In genomic region chr1:214282696-214283225, GRCh38 we compare ENCODE assay signal across 9 cellular contexts. TPM values are rescaled to one million over a fixed set of nuclear protein-coding genes. Genes with fewer than 3 reads are reported as not detected.
DNase-seq lines count a peak whose midpoint lies in the region; ATAC-seq and TF ChIP-seq lines count a peak whose summit lies in the region.
"Had no signal": no experiment of that assay in that cellular context is flagged by ENCODE, and none has a peak within 500 bp of the region (broad histone marks: within the 10 kb centered on the region; RNA-seq: fewer than 3 reads in every experiment).

No MANE protein-coding gene starts in this region.

- peaks cover 21% of the 10 kb centered on the region for H3K79me1 ChIP-seq in mesenchymal stem cell (replicated peaks; ENCODE audit: low read length, poor library complexity, severe bottlenecking)

- no peak for TF ChIP-seq CTCF in HEK293 (tag by site-specific recombination; IDR thresholded peaks at IDR 0.05)

- CTCF ChIA-PET in HEK293 (lab: Yijun Ruan, JAX) = interaction anchor here (0.6 to 1.6 kb wide), 2 partner anchors 21 to 293 kb away, joined by 5 read pairs; no protein-coding TSS in a partner anchor

- H3K9me3 Mint-ChIP-seq in activated T-cell treated with anti-CD3 and anti-CD28 coated beads, Interleukin-2, amount 50 U/mL, for 72 hours = no peaks in the 10 kb centered on the region

- no peak overlapping the region for H4K8ac ChIP-seq in mesenchymal stem cell (ENCODE audit: low read length)

- H2AFZ ChIP-seq in mesenchymal stem cell (ENCODE audit: low read depth, low read length) = no peak overlapping the region

- H2AK5ac ChIP-seq in mesenchymal stem cell (ENCODE audit: low read length, severe bottlenecking) = no peak overlapping the region

- no peaks in the 10 kb centered on the region for H3K9me3 ChIP-seq in BLaER1
- no peaks in the 10 kb centered on the region for H3K9me3 ChIP-seq in HEK293 (ENCODE audit: control insufficient read depth, insufficient read depth, low read depth, low read length)
- no peaks in the 10 kb centered on the region for H3K9me3 ChIP-seq in mesenchymal stem cell (ENCODE audit: control insufficient read depth, low read length)

- H3K14ac ChIP-seq in mesenchymal stem cell (ENCODE audit: low read length in 2 of 2) = no peak overlapping the region

- H3K36me3 ChIP-seq in BLaER1 = 0 out of 2 replicates have a peak, but pooled peaks cover under 1% of the 10 kb centered on the region
- no peaks in the 10 kb centered on the region; a peak in 1 of 3 replicates for H3K36me3 ChIP-seq in HEK293 (ENCODE audit: control insufficient read depth in 2 of 2, insufficient read depth in 1 of 2, low read length in 2 of 2)
- H3K36me3 ChIP-seq in mesenchymal stem cell (ENCODE audit: control insufficient read depth in 1 of 2, insufficient read depth in 2 of 2, low read depth in 1 of 2, low read length in 2 of 2) = peaks cover 0 to 7% of the 10 kb centered on the region in 2 experiments

- H4K20me1 ChIP-seq in BLaER1 = no peaks in the 10 kb centered on the region

- DNase-seq in activated T-cell treated with anti-CD3 and anti-CD28 coated beads, Interleukin-2, amount 50 U/mL, for 72 hours = peak; percentile 16 to 27
- no peak for DNase-seq in mesenchymal stem cell
- no peak for DNase-seq in NCI-H345 treated with DMSO at 0.1 percent for 48 hours (lab: John Stamatoyannopoulos, UW; ENCODE audit: unreplicated experiment)
- DNase-seq: posterior cingulate gyrus had no signal

- H2BK15ac ChIP-seq in mesenchymal stem cell (ENCODE audit: low read depth, poor library complexity, severe bottlenecking) = no peak overlapping the region

- H2BK12ac ChIP-seq in mesenchymal stem cell (ENCODE audit: low read length in 2 of 2) = no peak overlapping the region

- H3K27me3 ChIP-seq in BLaER1 (no peaks in the 10 kb centered on the region), mesenchymal stem cell (ENCODE audit: control insufficient read depth in 1 of 2, insufficient read depth in 1 of 2, low read length in 2 of 2) (no peaks in the 10 kb centered on the region)

- H3K27me3 Mint-ChIP-seq in activated T-cell treated with anti-CD3 and anti-CD28 coated beads, Interleukin-2, amount 50 U/mL, for 72 hours (ENCODE audit: low read depth) = peaks cover 7% of the 10 kb centered on the region

- H2BK5ac ChIP-seq in mesenchymal stem cell (ENCODE audit: low read depth, low read length, poor library complexity, severe bottlenecking) = no peak overlapping the region

- H3K4me3 ChIP-seq in BLaER1 = no peak overlapping the region
- no peak overlapping the region for H3K4me3 ChIP-seq in HEK293 (ENCODE audit: low read depth, low read length)
- H3K4me3 ChIP-seq in mesenchymal stem cell (ENCODE audit: insufficient read depth in 1 of 2, low read depth in 1 of 2, low read length in 2 of 2) = peak overlapping the region in 1 of 2 experiments; percentile 86

- peak overlapping the region in 1 of 2 experiments; percentile 12 for H3K18ac ChIP-seq in mesenchymal stem cell (ENCODE audit: low read depth in 1 of 2, low read length in 2 of 2)

- H4K91ac ChIP-seq in mesenchymal stem cell (ENCODE audit: low read length) = no peak overlapping the region

- H3K4me1 ChIP-seq in BLaER1 (peaks cover 35% of the 10 kb centered on the region), HEK293 (ENCODE audit: control insufficient read depth, insufficient read depth, low read length) (peaks cover 4% of the 10 kb centered on the region), mesenchymal stem cell (ENCODE audit: control insufficient read depth, insufficient read depth, low read depth, low read length) (peaks cover 9% of the 10 kb centered on the region)

- no peak overlapping the region; the same call in 1 of the 2 replicates for H3K27ac ChIP-seq in BLaER1
- H3K27ac ChIP-seq in HEK293 (ENCODE audit: extremely low read depth, low read depth, low read length) = no peak overlapping the region
- H3K27ac ChIP-seq in mesenchymal stem cell (ENCODE audit: low read length, poor library complexity, severe bottlenecking) = no peak overlapping the region

- H3K4me3 Mint-ChIP-seq in activated T-cell treated with anti-CD3 and anti-CD28 coated beads, Interleukin-2, amount 50 U/mL, for 72 hours = peak overlapping the region; percentile 92 to 97

- H3K36me3 Mint-ChIP-seq in activated T-cell treated with anti-CD3 and anti-CD28 coated beads, Interleukin-2, amount 50 U/mL, for 72 hours (ENCODE audit: insufficient read depth in 2 of 2) = no peaks in the 10 kb centered on the region

- no peak overlapping the region for H2BK120ac ChIP-seq in mesenchymal stem cell (ENCODE audit: low read depth, low read length)

- ATAC-seq in activated T-cell treated with anti-CD3 and anti-CD28 coated beads, Interleukin-2, amount 50 U/mL, for 72 hours (replicated peaks in 1 of 2) = no peak
- ATAC-seq in GM18870 (IDR thresholded peaks at IDR 0.05; ENCODE audit: unreplicated experiment) (no peak), GM18858 (IDR thresholded peaks at IDR 0.05; ENCODE audit: unreplicated experiment) (no peak), GM18519 (IDR thresholded peaks at IDR 0.05; ENCODE audit: low FRiP score, unreplicated experiment) (no peak)

- H3K4me1 Mint-ChIP-seq in activated T-cell treated with anti-CD3 and anti-CD28 coated beads, Interleukin-2, amount 50 U/mL, for 72 hours (ENCODE audit: low read depth) = peaks cover 44% of the 10 kb centered on the region

- H3K9ac ChIP-seq in BLaER1 (peak overlapping the region; percentile 91; the same call in 1 of the 2 replicates), mesenchymal stem cell (ENCODE audit: low read length) (peak overlapping the region; percentile 88)

- POLR2A ChIA-PET in HEK293 (lab: Yijun Ruan, JAX) = no interaction called here

- 70% methylated on average over 7 of the region's 8 CpGs for WGBS in mesenchymal stem cell

- no peak overlapping the region for H3K23ac ChIP-seq in mesenchymal stem cell (ENCODE audit: low read length in 2 of 2)

- H3K27ac Mint-ChIP-seq in activated T-cell treated with anti-CD3 and anti-CD28 coated beads, Interleukin-2, amount 50 U/mL, for 72 hours = no peak overlapping the region

- H3K4me2 ChIP-seq in BLaER1 (peak overlapping the region; percentile 97), mesenchymal stem cell (ENCODE audit: low read length, poor library complexity, severe bottlenecking) (no peak overlapping the region)

- H3K4ac ChIP-seq in mesenchymal stem cell (ENCODE audit: low read depth in 1 of 2, low read length in 2 of 2) = no peak overlapping the region

TF ChIP-seq in HEK293, 187 proteins besides CTCF, POLR2A, EP300 and RAD21:
- TF ChIP-seq ZNF639 (tag by site-specific recombination; IDR thresholded peaks at IDR 0.05) (no peak), SCRT1 (tag by site-specific recombination; IDR thresholded peaks at IDR 0.05; ENCODE audit: borderline replicate concordance) (no peak), ZFHX2 (tag by site-specific recombination; conservative IDR thresholded peaks at IDR 0.05) (0 out of 2 replicates have a peak, but pooled peaks have one; percentile 32), PRDM4 (tag by site-specific recombination; IDR thresholded peaks at IDR 0.05) (no peak), ZNF830 (tag by site-specific recombination; IDR thresholded peaks at IDR 0.05; ENCODE audit: low read depth) (no peak), MZF1 (tag by site-specific recombination; IDR thresholded peaks at IDR 0.05; ENCODE audit: borderline replicate concordance) (no peak), ZNF600 (tag by site-specific recombination; IDR thresholded peaks at IDR 0.05) (peak; percentile 60), AEBP2 (tag by site-specific recombination; IDR thresholded peaks at IDR 0.05; ENCODE audit: borderline replicate concordance) (no peak)

RNA-seq across cellular contexts. Expression of gene SMYD2, which starts 1.8 kb away (rescaled TPM):
- total RNA-seq in activated T-cell treated with anti-CD3 and anti-CD28 coated beads, Interleukin-2, amount 50 U/mL, for 72 hours = 10 to 100 TPM; 28.6 to 34.5 TPM
- polyA plus RNA-seq in mesenchymal stem cell (2013, experiment 1 of 2) = 26.9 TPM
- polyA plus RNA-seq in mesenchymal stem cell (2013, experiment 2 of 2) = 27.4 TPM

Comparison
In these comparisons a context has a peak if more than half of its experiments do, and no peak if none do; other contexts are left out.
1. DNase-seq: peak in activated T-cell treated with anti-CD3 and anti-CD28 coated beads, Interleukin-2, amount 50 U/mL, for 72 hours (2 of 2); none in mesenchymal stem cell (single experiment) and NCI-H345 treated with DMSO at 0.1 percent for 48 hours (single experiment).